8 cellular contexts compared by ENCODE assay signal in genomic region chr9:136842380-136842948, GRCh38. TPM values are rescaled to one million over a fixed set of nuclear protein-coding genes. Genes with fewer than 3 reads are reported as not detected.
DNase-seq lines count a peak whose midpoint lies in the region; ATAC-seq and TF ChIP-seq lines count a peak whose summit lies in the region.
"Not testable (repeated sequence)": the region's sequence is repeated elsewhere in the genome, so short reads cannot be mapped to it uniquely, and the experiment has no call there.

TSS of gene AJM1 (plus strand) at chr9:136842478. CDS start at chr9:136844415, 1,937 bp downstream.

- H4K20me1 ChIP-seq in PC-9 (ENCODE audit: insufficient read depth): 0 out of 2 replicates have a peak, but pooled peaks cover 16% of the 10 kb centered on the region

- POLR2A ChIA-PET in PC-9 (lab: Charles Lee; ENCODE audit: unreplicated experiment): interaction anchor here (0.6 to 0.8 kb wide), 2 partner anchors 153 to 200 kb away, joined by 4 to 7 read pairs; partner anchors contain the start of gene CLIC3

- H3K79me2 ChIP-seq in PC-9 (ENCODE audit: low read depth): not testable (repeated sequence)

- H3K4me2 ChIP-seq in PC-9: peak within 1 kb of the TSS; percentile 47; the same call in 1 of the 2 replicates

- H3K27me3 ChIP-seq in PC-9 (ENCODE audit: insufficient read depth, low read depth): not testable (repeated sequence)
- H3K27me3 ChIP-seq in mononuclear cell (ENCODE audit: insufficient read depth, low read length): peaks cover 17% of the 10 kb centered on the region

- H3K9me3 ChIP-seq in PC-9 (ENCODE audit: insufficient read depth, low read depth); mononuclear cell (ENCODE audit: low read depth, low read length): not testable (repeated sequence)

- H3K36me3 ChIP-seq in PC-9 (ENCODE audit: low read depth): not testable (repeated sequence)

- not testable (repeated sequence) for H3K9me2 ChIP-seq in PC-9 (ENCODE audit: insufficient read depth)

- peak; percentile 75 for TF ChIP-seq CTCF in PC-9 (conservative IDR thresholded peaks at IDR 0.05)

- in situ Hi-C loops in Caki2 (cut with HindIII; ENCODE audit: low pct_unique_long_range_greater_than_20kb, low sequenced_read_pairs): not testable (repeated sequence)

- peak; percentile 38; the same call in 1 of the 2 replicates for TF ChIP-seq RAD21 in Ishikawa (IDR thresholded peaks at IDR 0.05; ENCODE audit: low read depth)

- H3K27ac ChIP-seq in PC-9: not testable (repeated sequence)

- DNase-seq in Caki2 (ENCODE audit: low read depth): peak; percentile 70
- DNase-seq in PC-9: peak in 1 of 2 experiments; percentile 70
- peak; percentile 70 for DNase-seq in activated T-cell treated with anti-CD3 and anti-CD28 coated beads for 4 hours
- peak; percentile 90 for DNase-seq in epidermal melanocyte (ENCODE audit: insufficient read length, low spot score)
- DNase-seq in stimulated activated CD8-positive, alpha-beta memory T cell treated with anti-CD3 and anti-CD28 coated beads, Interleukin-15, amount 100 ng/mL, for 24 hours (ENCODE audit: low read depth): peak; percentile 50

- peak; percentile 60 for ATAC-seq in GM21576 (IDR thresholded peaks at IDR 0.05; ENCODE audit: unreplicated experiment)

- not testable (repeated sequence) for H3K4me1 ChIP-seq in PC-9 (replicated peaks; ENCODE audit: insufficient read depth)
- peaks cover 36% of the 10 kb centered on the region for H3K4me1 ChIP-seq in mononuclear cell (ENCODE audit: insufficient read depth, low read length)

- H2AFZ ChIP-seq in PC-9: not testable (repeated sequence)

- not testable (repeated sequence) for TF ChIP-seq EP300 in Ishikawa (IDR thresholded peaks at IDR 0.05; ENCODE audit: borderline replicate concordance)

- peaks cover 19% of the 10 kb centered on the region for H3F3A ChIP-seq in PC-9 (ENCODE audit: insufficient read depth, low read depth)

- not testable (repeated sequence) for H3K4me3 ChIP-seq in PC-9
- peak within 1 kb of the TSS; percentile 50 for H3K4me3 ChIP-seq in mononuclear cell (ENCODE audit: low read length)

- CTCF ChIA-PET in PC-9 (lab: Charles Lee): interaction anchor here (0.6 to 1.5 kb wide), 5 partner anchors 35 to 177 kb away, joined by 3 to 12 read pairs (median 3); partner anchors contain the start of genes RABL6 and TMEM141

- not testable (repeated sequence) for BruUV-seq in PC-9 (replicated peaks; lab: Mats Ljungman, UMichigan)

- intact Hi-C loops in PC-9 (cut with micrococcal nuclease; ENCODE audit: unreplicated experiment): not testable (repeated sequence)

TF ChIP-seq in Ishikawa, 13 proteins besides CTCF, POLR2A, EP300 and RAD21:
- TF ChIP-seq, protein P1, sequence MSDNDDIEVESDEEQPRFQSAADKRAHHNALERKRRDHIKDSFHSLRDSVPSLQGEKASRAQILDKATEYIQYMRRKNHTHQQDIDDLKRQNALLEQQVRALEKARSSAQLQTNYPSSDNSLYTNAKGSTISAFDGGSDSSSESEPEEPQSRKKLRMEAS (IDR thresholded peaks at IDR 0.05): peak; percentile 43; the same call in 1 of the 2 replicates
- TF ChIP-seq ZBTB7A (IDR thresholded peaks at IDR 0.05; ENCODE audit: low read depth): peak; percentile 77
TF ChIP-seq in Ishikawa: peak in this region for 2; not testable (repeated sequence) for 11.

RNA-seq across cellular contexts. Expression of gene AJM1, which starts in this region (rescaled TPM):
- total RNA-seq in Caki2 (2014; rRNA removed; shearing (Covaris generic); ENCODE audit: low replicate concordance): 1.3 and 1.7 TPM in 2 replicates
- total RNA-seq in PC-9 (2021) (5.3 and 5.9 TPM in 2 replicates), mononuclear cell (0.73 TPM)
